Comparison of ENCODE assay signal across 19 cellular contexts in genomic region chr19:10680545-10681135, GRCh38. TPM values are rescaled to one million over a fixed set of nuclear protein-coding genes. Genes with fewer than 3 reads are reported as not detected.
DNase-seq lines count a peak whose midpoint lies in the region; ATAC-seq, FAIRE-seq and TF ChIP-seq lines count a peak whose summit lies in the region.
"Had no signal": no experiment of that assay in that cellular context is flagged by ENCODE, and none has a peak within 500 bp of the region (broad histone marks: within the 10 kb centered on the region; RNA-seq: fewer than 3 reads in every experiment).

No MANE protein-coding gene starts in this region.

- H3K9me3 ChIP-seq in T-helper 17 cell (ENCODE audit: control insufficient read depth, low read length, poor library complexity, severe bottlenecking) (no peaks in the 10 kb centered on the region), endodermal cell (ENCODE audit: control insufficient read depth, low read length) (no peaks in the 10 kb centered on the region), aorta (ENCODE audit: control insufficient read depth, low read length) (no peaks in the 10 kb centered on the region)

- no peak for ATAC-seq in T-helper 17 cell
- peak; percentile 17 for ATAC-seq in aorta (ENCODE audit: low FRiP score)
- ATAC-seq in left cardiac atrium = no peak
- ATAC-seq: SK-N-SH treated with all-trans-retinoic acid at 6 μM for 48 hours had no signal

- FAIRE-seq in HTR-8/SVneo (lab: Jason Lieb, UNC) = no peak
- FAIRE-seq: GM19239 had no signal

- CTCF ChIA-PET in activated naive CD4-positive, alpha-beta T cell treated with anti-CD3 and anti-CD28 coated beads for 36 hours (lab: Charles Lee) = no interaction called here

- no peak overlapping the region for H3K27ac ChIP-seq in endodermal cell (ENCODE audit: low read depth, low read length)
- H3K27ac ChIP-seq in aorta (ENCODE audit: low read depth in 1 of 2, low read length in 2 of 2) = no peak overlapping the region
- H3K27ac ChIP-seq: 22Rv1, GM23248, KMS-11 had no signal

- peak overlapping the region; percentile 23 for H3K27ac Mint-ChIP-seq in activated naive CD4-positive, alpha-beta T cell treated with anti-CD3 and anti-CD28 coated beads, Interleukin-2, amount 50 U/mL, for 24 hours
- no peak overlapping the region for H3K27ac Mint-ChIP-seq in activated naive CD4-positive, alpha-beta T cell treated with anti-CD3 and anti-CD28 coated beads for 36 hours
- H3K27ac Mint-ChIP-seq in T-helper 17 cell (peak overlapping the region; percentile 80), endodermal cell (peak overlapping the region; percentile 55)

- H3K27me3 Mint-ChIP-seq in activated naive CD4-positive, alpha-beta T cell treated with anti-CD3 and anti-CD28 coated beads, Interleukin-2, amount 50 U/mL, for 24 hours = no peaks in the 10 kb centered on the region
- H3K27me3 Mint-ChIP-seq in activated naive CD4-positive, alpha-beta T cell treated with anti-CD3 and anti-CD28 coated beads for 36 hours (ENCODE audit: low read depth) = no peaks in the 10 kb centered on the region
- H3K27me3 Mint-ChIP-seq in T-helper 17 cell = no peaks in the 10 kb centered on the region
- H3K27me3 Mint-ChIP-seq in endodermal cell (ENCODE audit: insufficient read depth) = no peaks in the 10 kb centered on the region

- peaks cover 10% of the 10 kb centered on the region for H3K36me3 Mint-ChIP-seq in activated naive CD4-positive, alpha-beta T cell treated with anti-CD3 and anti-CD28 coated beads, Interleukin-2, amount 50 U/mL, for 24 hours
- H3K36me3 Mint-ChIP-seq in activated naive CD4-positive, alpha-beta T cell treated with anti-CD3 and anti-CD28 coated beads for 36 hours (ENCODE audit: low read depth) = peaks cover 51% of the 10 kb centered on the region
- H3K36me3 Mint-ChIP-seq in T-helper 17 cell (ENCODE audit: low read depth) = peaks cover 3% of the 10 kb centered on the region
- H3K36me3 Mint-ChIP-seq in endodermal cell (ENCODE audit: low read depth) = peaks cover 86% of the 10 kb centered on the region

- intact Hi-C loops in activated naive CD4-positive, alpha-beta T cell treated with anti-CD3 and anti-CD28 coated beads for 36 hours (cut with micrococcal nuclease) = no loop called here
- intact Hi-C loops in aorta (cut with DNase I) = no loop called here
- intact Hi-C loops in left cardiac atrium (cut with DNase I) = no loop called here

- H3K4me3 ChIP-seq in endodermal cell (ENCODE audit: low read length) (no peak overlapping the region), aorta (ENCODE audit: low read length in 2 of 2) (no peak overlapping the region)
- H3K4me3 ChIP-seq: GM23248 had no signal

- H3K36me3 ChIP-seq in endodermal cell (ENCODE audit: control insufficient read depth, insufficient read depth, low read length) = peaks cover 94% of the 10 kb centered on the region
- H3K36me3 ChIP-seq in aorta (ENCODE audit: control insufficient read depth in 1 of 2, insufficient read depth in 2 of 2, low read length in 1 of 2) = peaks cover 3 to 18% of the 10 kb centered on the region in 2 donors

- H3K4me1 ChIP-seq in endodermal cell (ENCODE audit: control insufficient read depth, insufficient read depth, low read length) (no peaks in the 10 kb centered on the region), aorta (ENCODE audit: control insufficient read depth in 1 of 2, insufficient read depth in 2 of 2, low read length in 2 of 2) (no peaks in the 10 kb centered on the region)

- DNase-seq in activated naive CD4-positive, alpha-beta T cell treated with anti-CD3 and anti-CD28 coated beads for 36 hours = no peak
- no peak for DNase-seq in T-helper 17 cell
- no peak for DNase-seq in endodermal cell
- no peak for DNase-seq in aorta
- DNase-seq in UCSD-AML1 (lab: John Stamatoyannopoulos, UW; ENCODE audit: unreplicated experiment) = no peak
- no peak for DNase-seq in left cardiac atrium
- no peak for DNase-seq in HTR-8/SVneo (ENCODE audit: insufficient read length, low spot score)
- DNase-seq: COR-L47, GDM1, GM23248, MV-4-11, NCI-H1694 treated with DMSO at 0.1 percent for 48 hours, NCI-H524 treated with DMSO at 0.1 percent for 48 hours, SIG-M5 had no signal

- H3K9me3 Mint-ChIP-seq in activated naive CD4-positive, alpha-beta T cell treated with anti-CD3 and anti-CD28 coated beads, Interleukin-2, amount 50 U/mL, for 24 hours = no peaks in the 10 kb centered on the region
- no peaks in the 10 kb centered on the region for H3K9me3 Mint-ChIP-seq in activated naive CD4-positive, alpha-beta T cell treated with anti-CD3 and anti-CD28 coated beads for 36 hours
- H3K9me3 Mint-ChIP-seq in endodermal cell = no peaks in the 10 kb centered on the region

- H3K4me3 Mint-ChIP-seq in activated naive CD4-positive, alpha-beta T cell treated with anti-CD3 and anti-CD28 coated beads, Interleukin-2, amount 50 U/mL, for 24 hours = no peak overlapping the region
- H3K4me3 Mint-ChIP-seq in activated naive CD4-positive, alpha-beta T cell treated with anti-CD3 and anti-CD28 coated beads for 36 hours = no peak overlapping the region
- H3K4me3 Mint-ChIP-seq in T-helper 17 cell (peak overlapping the region; percentile 45), endodermal cell (no peak overlapping the region)

- TF ChIP-seq CTCF in endodermal cell (conservative IDR thresholded peaks at IDR 0.05) = no peak

- H3K9ac ChIP-seq in endodermal cell (ENCODE audit: extremely low read depth, low read length, poor library complexity, severe bottlenecking) = no peak overlapping the region
- H3K9ac ChIP-seq: GM23248, KMS-11 had no signal

- WGBS in endodermal cell (ENCODE audit: insufficient coverage in 1 of 2, insufficient read length in 1 of 2), 2 experiments = 97 to 98% methylated on average over 8 to 15 of the region's 15 CpGs
- WGBS in aorta, 2 donors = 86 to 91% methylated on average over 12 to 15 of the region's 15 CpGs

- no peaks in the 10 kb centered on the region for H3K4me1 Mint-ChIP-seq in activated naive CD4-positive, alpha-beta T cell treated with anti-CD3 and anti-CD28 coated beads, Interleukin-2, amount 50 U/mL, for 24 hours
- H3K4me1 Mint-ChIP-seq in activated naive CD4-positive, alpha-beta T cell treated with anti-CD3 and anti-CD28 coated beads for 36 hours (ENCODE audit: low read depth) = no peaks in the 10 kb centered on the region
- no peaks in the 10 kb centered on the region for H3K4me1 Mint-ChIP-seq in T-helper 17 cell
- no peaks in the 10 kb centered on the region for H3K4me1 Mint-ChIP-seq in endodermal cell

- no peaks in the 10 kb centered on the region for H3K27me3 ChIP-seq in endodermal cell (ENCODE audit: control insufficient read depth, insufficient read depth, low read length, poor library complexity, severe bottlenecking)
- H3K27me3 ChIP-seq in aorta (ENCODE audit: control insufficient read depth in 1 of 2, insufficient read depth in 2 of 2, low read length in 1 of 2) = no peaks in the 10 kb centered on the region

RNA-seq across cellular contexts. Expression of gene QTRT1, which starts 20.6 kb away (rescaled TPM):
- 10 to 100 TPM; 48.9 to 51.3 TPM for total RNA-seq in activated naive CD4-positive, alpha-beta T cell treated with anti-CD3 and anti-CD28 coated beads for 36 hours
- total RNA-seq in T-helper 17 cell (10 to 100 TPM; 49.4 to 56.9 TPM), endodermal cell (10 to 100 TPM; 36.8 to 40.0 TPM), aorta (10 to 100 TPM; 25.0 to 31.5 TPM), left cardiac atrium (10 to 100 TPM; 24.7 to 28.2 TPM)
- 30.3 TPM for polyA plus RNA-seq in endodermal cell (2013, experiment 1 of 2)
- polyA plus RNA-seq in endodermal cell (2013, experiment 2 of 2) = 30.3 TPM
- 100 to 1,000 TPM in 1 of 2 donors, 10 to 100 TPM in 1; 54.2 to 243 TPM for polyA plus RNA-seq in aorta

RNA-seq across cellular contexts. Expression of gene ILF3, which starts 26.5 kb away (rescaled TPM):
- 100 to 1,000 TPM; 399 to 408 TPM for total RNA-seq in activated naive CD4-positive, alpha-beta T cell treated with anti-CD3 and anti-CD28 coated beads for 36 hours
- total RNA-seq in T-helper 17 cell = 100 to 1,000 TPM; 428 to 456 TPM
- 100 to 1,000 TPM; 625 to 629 TPM for total RNA-seq in endodermal cell
- polyA plus RNA-seq in endodermal cell (2013, experiment 1 of 2) = 488 TPM
- polyA plus RNA-seq in endodermal cell (2013, experiment 2 of 2) = 451 TPM
- 100 to 1,000 TPM; 168 to 190 TPM for total RNA-seq in aorta
- polyA plus RNA-seq in aorta = 100 to 1,000 TPM in 1 of 2 donors, 10 to 100 TPM in 1; 40.2 to 111 TPM
- 100 to 1,000 TPM; 108 to 144 TPM for total RNA-seq in left cardiac atrium

RNA-seq across cellular contexts. Expression of gene DNM2, which starts 37.2 kb away (rescaled TPM):
- total RNA-seq in activated naive CD4-positive, alpha-beta T cell treated with anti-CD3 and anti-CD28 coated beads for 36 hours = 100 to 1,000 TPM; 144 to 148 TPM
- 100 to 1,000 TPM; 267 to 273 TPM for total RNA-seq in T-helper 17 cell
- 100 to 1,000 TPM; 118 to 136 TPM for total RNA-seq in endodermal cell
- 79.4 TPM for polyA plus RNA-seq in endodermal cell (2013, experiment 1 of 2)
- polyA plus RNA-seq in endodermal cell (2013, experiment 2 of 2) = 78.8 TPM
- total RNA-seq in aorta = 100 to 1,000 TPM; 118 to 160 TPM
- 10 to 100 TPM; 51.7 to 89.7 TPM for polyA plus RNA-seq in aorta
- total RNA-seq in left cardiac atrium = 100 to 1,000 TPM; 125 to 186 TPM

RNA-seq across cellular contexts. Expression of gene SLC44A2, which starts 55.3 kb away (rescaled TPM):
- 10 to 100 TPM; 81.5 to 83.2 TPM for total RNA-seq in activated naive CD4-positive, alpha-beta T cell treated with anti-CD3 and anti-CD28 coated beads for 36 hours
- 100 to 1,000 TPM; 186 to 200 TPM for total RNA-seq in T-helper 17 cell
- 100 to 1,000 TPM; 106 to 240 TPM for total RNA-seq in endodermal cell
- polyA plus RNA-seq in endodermal cell (2013, experiment 1 of 2) = 160 TPM
- 130 TPM for polyA plus RNA-seq in endodermal cell (2013, experiment 2 of 2)
- 100 to 1,000 TPM; 158 to 176 TPM for total RNA-seq in aorta
- 100 to 1,000 TPM in 1 of 2 donors, 10 to 100 TPM in 1; 30.9 to 146 TPM for polyA plus RNA-seq in aorta
- 10 to 100 TPM; 83.9 to 97.3 TPM for total RNA-seq in left cardiac atrium
